ENCODE assay signal across 1 cellular context in the genomic region with DNA sequence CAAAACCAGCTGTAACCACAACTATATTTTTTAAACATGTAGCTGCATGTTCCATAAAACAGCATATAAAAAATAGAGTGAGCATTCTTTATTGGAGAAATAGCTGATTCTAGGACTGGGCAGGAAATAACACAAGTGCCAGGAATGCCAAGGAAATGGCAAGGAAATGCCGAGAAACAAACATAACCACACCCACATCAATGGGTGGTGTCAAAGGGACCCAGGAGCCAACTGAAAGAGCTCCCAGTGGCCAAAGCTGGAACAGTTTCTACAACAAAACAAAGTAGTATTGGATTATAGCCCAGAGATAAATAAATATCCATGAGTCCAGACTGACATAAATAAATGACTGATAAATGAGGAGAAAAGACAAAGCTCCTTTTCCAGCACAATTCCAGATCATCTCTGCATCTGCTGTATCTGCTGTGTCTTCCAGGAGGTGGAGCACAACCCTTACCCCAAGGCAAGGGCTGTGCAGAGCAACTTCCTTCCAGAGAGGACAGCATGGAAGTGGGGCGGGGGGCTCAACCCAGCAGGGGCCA.
TF ChIP-seq lines count a peak whose summit lies in the region.

No MANE protein-coding gene starts in this region.

TF ChIP-seq in HEK293, 187 proteins besides CTCF, POLR2A, EP300 and RAD21 (continued from another document):
- no peak for TF ChIP-seq ZBTB8A (tag by site-specific recombination; IDR thresholded peaks at IDR 0.05)
